ENCODE assay signal across 18 cellular contexts in genomic region chr5:123094919-123095693, GRCh38. TPM values are rescaled to one million over a fixed set of nuclear protein-coding genes. Genes with fewer than 3 reads are reported as not detected.
A peak's percentile ranks its signal among the peaks of the same experiment; 100 is the strongest.
DNase-seq lines count a peak whose midpoint lies in the region; ATAC-seq, FAIRE-seq and TF ChIP-seq lines count a peak whose summit lies in the region.
"Had no signal": no experiment of that assay in that cellular context is flagged by ENCODE, and none has a peak within 500 bp of the region (broad histone marks: within the 10 kb centered on the region; RNA-seq: fewer than 3 reads in every experiment).

No MANE protein-coding gene starts in this region.

- peaks cover 1 to 44% of the 10 kb centered on the region in 2 experiments; a peak in 4 of 5 replicates for H3K27me3 ChIP-seq in HepG2 (ENCODE audit: control insufficient read depth in 1 of 2, insufficient read depth in 2 of 2, low read length in 2 of 2)
- peaks cover 19 to 69% of the 10 kb centered on the region in 2 donors for H3K27me3 ChIP-seq in right lobe of liver
- no peaks in the 10 kb centered on the region for H3K27me3 ChIP-seq in aorta (ENCODE audit: control insufficient read depth in 1 of 2, insufficient read depth in 2 of 2, low read length in 1 of 2)

- no peaks in the 10 kb centered on the region for H3K9me3 Mint-ChIP-seq in nephron
- peaks cover 0 to 22% (median 5%) of the 10 kb centered on the region in 7 donors for H3K9me3 Mint-ChIP-seq in CD14-positive monocyte
- H3K9me3 Mint-ChIP-seq: activated CD4-positive, alpha-beta memory T cell treated with anti-CD3 and anti-CD28 coated beads, Interleukin-2, amount 10 ng/mL, durations not matched to agents 7 days and 5 days; T-helper 1 cell treated with Interleukin-12 subunit alpha and Interleukin-12 subunit beta and Interleukin-4 antibody, amounts not matched to agents 30 μg/mL and 1 μg/mL, for 36 hours had no signal

- no peak overlapping the region for H3K4me3 ChIP-seq in HepG2 (replicated peaks in 1 of 3; ENCODE audit: insufficient read depth in 1 of 3, low read depth in 2 of 3, low read length in 3 of 3)
- no peak overlapping the region for H3K4me3 ChIP-seq in right lobe of liver
- peak overlapping the region; percentile 90 for H3K4me3 ChIP-seq in fibroblast of the aortic adventitia (ENCODE audit: low read depth, low read length)
- H3K4me3 ChIP-seq in aorta (ENCODE audit: low read length in 2 of 2): peak overlapping the region; percentile 79 to 98

- H3K9ac ChIP-seq in HepG2 (ENCODE audit: insufficient read depth, low read depth, low read length): no peak overlapping the region

- H3K79me2 ChIP-seq in HepG2 (ENCODE audit: insufficient read depth, low read length): no peaks in the 10 kb centered on the region

- H4K20me1 ChIP-seq in HepG2 (ENCODE audit: insufficient read depth, low read length): 0 out of 2 replicates have a peak, but pooled peaks cover 2% of the 10 kb centered on the region

- ATAC-seq in HepG2 (peak; percentile 60), right lobe of liver (no peak), aorta (ENCODE audit: low FRiP score) (peak; percentile 69)
- ATAC-seq: naive thymus-derived CD4-positive, alpha-beta T cell had no signal

- no TSS peak for BruUV-seq in HepG2 (replicated peaks; lab: Mats Ljungman, UMichigan)

- H3K4me1 ChIP-seq in HepG2 (ENCODE audit: insufficient read depth, low read length): no peaks in the 10 kb centered on the region
- peaks cover 0 to 22% (median 0%) of the 10 kb centered on the region in 4 donors for H3K4me1 ChIP-seq in right lobe of liver
- H3K4me1 ChIP-seq in aorta (ENCODE audit: control insufficient read depth in 1 of 2, insufficient read depth in 2 of 2, low read length in 2 of 2): no peaks in the 10 kb centered on the region

- no peak overlapping the region for H3K27ac Mint-ChIP-seq in nephron
- H3K27ac Mint-ChIP-seq in CD14-positive monocyte: no peak overlapping the region
- H3K27ac Mint-ChIP-seq: activated CD4-positive, alpha-beta memory T cell treated with anti-CD3 and anti-CD28 coated beads, Interleukin-2, amount 10 ng/mL, durations not matched to agents 7 days and 5 days; naive thymus-derived CD4-positive, alpha-beta T cell; T-helper 1 cell treated with Interleukin-12 subunit alpha and Interleukin-12 subunit beta and Interleukin-4 antibody, amounts not matched to agents 30 μg/mL and 1 μg/mL, for 36 hours had no signal

- in situ Hi-C loops in HepG2 (cut with HindIII; ENCODE audit: extremely low pct_ligation_motif_present, low pct_unique_long_range_greater_than_20kb): no loop called here

- POLR2A ChIA-PET in HepG2 (lab: Yijun Ruan, JAX): no interaction called here

- no peak for FAIRE-seq in HepG2 (lab: Jason Lieb, UNC)
- FAIRE-seq: bronchial epithelial cell, H54 had no signal

- H3K4me1 Mint-ChIP-seq in nephron: peaks cover 30% of the 10 kb centered on the region
- peaks cover 9% of the 10 kb centered on the region for H3K4me1 Mint-ChIP-seq in CD14-positive monocyte

- TF ChIP-seq EP300 in HepG2 (IDR thresholded peaks at IDR 0.05; ENCODE audit: low read depth in 2 of 2, low read length in 2 of 2): no peak
- no peak for TF ChIP-seq EP300 in HepG2 (CRISPR knock-in tag; IDR thresholded peaks at IDR 0.05; ENCODE audit: borderline replicate concordance)

- no peak for DNase-seq in HepG2 (ENCODE audit: low spot score)
- no peak for DNase-seq in right lobe of liver
- peak; percentile 73 for DNase-seq in fibroblast of the aortic adventitia (ENCODE audit: low read depth)
- DNase-seq in aorta: peak; percentile 75 to 93
- DNase-seq in T-helper 9 cell: no peak
- no peak for DNase-seq in CD14-positive monocyte (ENCODE audit: low spot score)
- no peak for DNase-seq in NCI-H1048 (lab: John Stamatoyannopoulos, UW)
- DNase-seq: activated CD4-positive, alpha-beta memory T cell treated with anti-CD3 and anti-CD28 coated beads, Interleukin-2, amount 10 ng/mL, durations not matched to agents 7 days and 5 days; activated gamma-delta T cell; erythroblast; naive thymus-derived CD4-positive, alpha-beta T cell; NCI-H1092 treated with DMSO at 0.1 percent for 48 hours; NCI-H510A treated with DMSO at 0.1 percent for 48 hours; Peyer's patch had no signal

- no peak overlapping the region for H3K4me2 ChIP-seq in HepG2 (ENCODE audit: low read depth, low read length)

- H3K36me3 Mint-ChIP-seq in nephron (ENCODE audit: low read depth): peaks cover 6% of the 10 kb centered on the region
- H3K36me3 Mint-ChIP-seq in CD14-positive monocyte: peaks cover 0 to 5% of the 10 kb centered on the region in 2 donors

- no peaks in the 10 kb centered on the region for H3K36me3 ChIP-seq in HepG2 (replicated peaks in 1 of 2; ENCODE audit: control insufficient read depth in 1 of 2, insufficient read depth in 2 of 2, low read length in 2 of 2)
- H3K36me3 ChIP-seq in right lobe of liver: no peaks in the 10 kb centered on the region
- H3K36me3 ChIP-seq in aorta (ENCODE audit: control insufficient read depth in 1 of 2, insufficient read depth in 2 of 2, low read length in 1 of 2): no peaks in the 10 kb centered on the region
- H3K36me3 ChIP-seq: Peyer's patch had no signal

- TF ChIP-seq POLR2A in HepG2 (IDR thresholded peaks at IDR 0.05; ENCODE audit: insufficient read depth in 1 of 2, low read depth in 2 of 2, low read length in 2 of 2): no peak
- TF ChIP-seq POLR2A in right lobe of liver (IDR thresholded peaks at IDR 0.05): no peak

- H3K4me3 Mint-ChIP-seq in nephron (peak overlapping the region; percentile 57 to 76 (median 76)), CD14-positive monocyte (peak overlapping the region in 1 of 2 donors; percentile 69)
- H3K4me3 Mint-ChIP-seq: activated CD4-positive, alpha-beta memory T cell treated with anti-CD3 and anti-CD28 coated beads, Interleukin-2, amount 10 ng/mL, durations not matched to agents 7 days and 5 days; T-helper 1 cell treated with Interleukin-12 subunit alpha and Interleukin-12 subunit beta and Interleukin-4 antibody, amounts not matched to agents 30 μg/mL and 1 μg/mL, for 36 hours had no signal

- CTCF ChIA-PET in HepG2 (lab: Yijun Ruan, JAX; ENCODE audit: low intra/inter-chr PET ratio, low total read pairs): no interaction called here

- no peak for TF ChIP-seq RAD21 in HepG2 (CRISPR knock-in tag; IDR thresholded peaks at IDR 0.05)

- H2AFZ ChIP-seq in HepG2 (ENCODE audit: low read length): no peak overlapping the region

- 59% methylated on average over 14 of the region's 63 CpGs for WGBS in HepG2 (ENCODE audit: low lambda C conversion rate)
- WGBS in right lobe of liver (ENCODE audit: insufficient coverage, low coverage, low lambda C conversion rate, missing lambda C conversion rate): 5% methylated on average over 11 of the region's 63 CpGs
- 1% methylated on average over 44 to 63 of the region's 63 CpGs for WGBS in aorta, 2 donors

- H3K27ac ChIP-seq in HepG2 (ENCODE audit: extremely low read length, insufficient read depth, low read length) (no peak overlapping the region), right lobe of liver (no peak overlapping the region), aorta (ENCODE audit: low read depth in 1 of 2, low read length in 2 of 2) (peak overlapping the region; percentile 88 to 93)
- H3K27ac ChIP-seq: Peyer's patch had no signal

- TF ChIP-seq CTCF in HepG2 (CRISPR knock-in tag; IDR thresholded peaks at IDR 0.05): peak; percentile 20; the same call in 1 of the 2 replicates
- TF ChIP-seq CTCF in right lobe of liver (IDR thresholded peaks at IDR 0.05): peak in 1 of 4 donors; percentile 7
- peak; percentile 42 for TF ChIP-seq CTCF in fibroblast of the aortic adventitia (IDR thresholded peaks at IDR 0.05; ENCODE audit: insufficient read depth, low read length)
- TF ChIP-seq CTCF in nephron (IDR thresholded peaks at IDR 0.05; ENCODE audit: unreplicated experiment in 3 of 3): peak in 2 of 3 experiments; percentile 26 to 43
- TF ChIP-seq CTCF in CD14-positive monocyte (IDR thresholded peaks at IDR 0.05): no peak

- intact Hi-C loops in HepG2 (cut with micrococcal nuclease; ENCODE audit: unreplicated experiment): loop anchor here (5.0 kb wide), 1 partner anchor 578 kb away; no protein-coding TSS in a partner anchor
- intact Hi-C loops in right lobe of liver (cut with DNase I): no loop called here
- intact Hi-C loops in aorta (cut with DNase I): loop anchor here (2.0 to 5.0 kb wide), 7 partner anchors 42 to 267 kb away; no protein-coding TSS in a partner anchor
- intact Hi-C loops in CD14-positive monocyte (cut with micrococcal nuclease): no loop called here

- H3K27me3 Mint-ChIP-seq in nephron (ENCODE audit: low read depth) (peaks cover 99% of the 10 kb centered on the region), CD14-positive monocyte (ENCODE audit: low read depth in 3 of 3) (peaks cover 84 to 99% (median 92%) of the 10 kb centered on the region in 3 donors)

- H3K9me3 ChIP-seq in HepG2 (ENCODE audit: low read length): no peaks in the 10 kb centered on the region
- no peaks in the 10 kb centered on the region for H3K9me3 ChIP-seq in right lobe of liver
- no peaks in the 10 kb centered on the region for H3K9me3 ChIP-seq in aorta (ENCODE audit: control insufficient read depth, low read length)
- H3K9me3 ChIP-seq: Peyer's patch had no signal

RNA-seq across cellular contexts. Expression of gene PRDM6, which starts 6.1 kb away (rescaled TPM):
- 0.02 and 0.10 TPM in 2 replicates for total RNA-seq in HepG2 (2016; rRNA removed; fragmentation: Illumina TruSeq; extraction: Trizol)
- total RNA-seq in HepG2 (2016; cell fraction: cytosol; rRNA removed; fragmentation: Illumina TruSeq; extraction: Trizol; ENCODE audit: low read depth): 0.09 TPM in 1 of 2 replicates, not detected in the other
- total RNA-seq in HepG2 (2016; cell fraction: insoluble cytoplasmic fraction; rRNA removed; fragmentation: Illumina TruSeq; extraction: Trizol): 0.19 and 0.26 TPM in 2 replicates
- 0.12 TPM in 1 of 2 replicates, not detected in the other for total RNA-seq in HepG2 (2016; cell fraction: membrane; rRNA removed; fragmentation: Illumina TruSeq; extraction: Trizol)
- total RNA-seq in HepG2 (2016; cell fraction: nucleus; rRNA removed; fragmentation: Illumina TruSeq; extraction: Trizol): 0.13 and 0.19 TPM in 2 replicates
- polyA plus RNA-seq in HepG2 (2011; rRNA removed): 0.30 and 0.74 TPM in 2 replicates
- 0.09 and 0.17 TPM in 2 replicates for polyA plus RNA-seq in HepG2 (2011; cell fraction: cytosol; rRNA removed)
- 1.6 and 2.0 TPM in 2 replicates for polyA plus RNA-seq in HepG2 (2011; cell fraction: nucleus; rRNA removed)
- polyA plus RNA-seq in HepG2 (2012): 0.38 and 0.61 TPM in 2 replicates
- polyA plus RNA-seq in HepG2 (2016; cell fraction: cytosol; fragmentation: Illumina TruSeq; extraction: Trizol; ENCODE audit: low read depth): not detected in 2 replicates
- 0.13 TPM in 1 of 2 replicates, not detected in the other for polyA plus RNA-seq in HepG2 (2016; cell fraction: insoluble cytoplasmic fraction; fragmentation: Illumina TruSeq; extraction: Trizol; ENCODE audit: low read depth)
- polyA plus RNA-seq in HepG2 (2016; cell fraction: membrane; fragmentation: Illumina TruSeq; extraction: Trizol; ENCODE audit: low read depth): not detected in 2 replicates
- 0.29 and 1.7 TPM in 2 replicates for polyA plus RNA-seq in HepG2 (2016; cell fraction: nucleus; fragmentation: Illumina TruSeq; extraction: Trizol; ENCODE audit: insufficient read depth, low read depth)
- 0.08 and 0.47 TPM in 2 replicates for polyA minus RNA-seq in HepG2 (2011; rRNA and poly(A)+ RNA removed; ENCODE audit: low replicate concordance)
- polyA minus RNA-seq in HepG2 (2011; cell fraction: cytosol; rRNA and poly(A)+ RNA removed): not detected in 2 replicates
- polyA minus RNA-seq in HepG2 (2011; cell fraction: nucleus; rRNA and poly(A)+ RNA removed): 0.37 and 0.39 TPM in 2 replicates
- under 1 TPM in 5 of 6 experiments, not detected in 1; 0.20 to 0.64 (median 0.31) TPM for total RNA-seq in right lobe of liver
- total RNA-seq in fibroblast of the aortic adventitia (ENCODE audit: low replicate concordance): 1.4 and 7.8 TPM in 2 replicates
- total RNA-seq in aorta: 10 to 100 TPM; 26.8 to 40.5 TPM
- polyA plus RNA-seq in aorta: 10 to 100 TPM in 1 of 2 donors, 1 to 10 TPM in 1; 7.4 to 30.6 TPM
- polyA plus RNA-seq in CD14-positive monocyte: not detected
- total RNA-seq: activated CD4-positive, alpha-beta memory T cell treated with anti-CD3 and anti-CD28 coated beads, Interleukin-2, amount 10 ng/mL, durations not matched to agents 7 days and 5 days; bronchial epithelial cell; naive thymus-derived CD4-positive, alpha-beta T cell had no signal
- polyA plus RNA-seq: naive thymus-derived CD4-positive, alpha-beta T cell had no signal

RNA-seq across cellular contexts. Expression of gene PPIC, which starts 58.6 kb away (rescaled TPM):
- total RNA-seq in HepG2 (2016; rRNA removed; fragmentation: Illumina TruSeq; extraction: Trizol) (9.9 and 17.2 TPM in 2 replicates), right lobe of liver (10 to 100 TPM in 5 of 6 experiments, 1 to 10 TPM in 1; 9.7 to 21.7 (median 16.9) TPM), fibroblast of the aortic adventitia (ENCODE audit: low replicate concordance) (53.5 and 57.2 TPM in 2 replicates), aorta (10 to 100 TPM; 52.5 to 71.1 TPM)
- 3.5 and 5.4 TPM in 2 replicates for total RNA-seq in HepG2 (2016; cell fraction: cytosol; rRNA removed; fragmentation: Illumina TruSeq; extraction: Trizol; ENCODE audit: low read depth)
- 11.5 and 18.9 TPM in 2 replicates for total RNA-seq in HepG2 (2016; cell fraction: insoluble cytoplasmic fraction; rRNA removed; fragmentation: Illumina TruSeq; extraction: Trizol)
- total RNA-seq in HepG2 (2016; cell fraction: membrane; rRNA removed; fragmentation: Illumina TruSeq; extraction: Trizol): 6.8 and 8.3 TPM in 2 replicates
- 17.3 and 18.0 TPM in 2 replicates for total RNA-seq in HepG2 (2016; cell fraction: nucleus; rRNA removed; fragmentation: Illumina TruSeq; extraction: Trizol)
- polyA plus RNA-seq in HepG2 (2011; rRNA removed) (5.1 and 6.2 TPM in 2 replicates), aorta (10 to 100 TPM; 59.9 to 71.7 TPM), CD14-positive monocyte (not detected)
- polyA plus RNA-seq in HepG2 (2011; cell fraction: cytosol; rRNA removed): 5.1 and 6.5 TPM in 2 replicates
- 3.0 and 3.7 TPM in 2 replicates for polyA plus RNA-seq in HepG2 (2011; cell fraction: nucleus; rRNA removed)
- polyA plus RNA-seq in HepG2 (2012): 2.9 and 6.8 TPM in 2 replicates
- polyA plus RNA-seq in HepG2 (2016; cell fraction: cytosol; fragmentation: Illumina TruSeq; extraction: Trizol; ENCODE audit: low read depth): 5.5 and 6.1 TPM in 2 replicates
- 15.8 and 17.1 TPM in 2 replicates for polyA plus RNA-seq in HepG2 (2016; cell fraction: insoluble cytoplasmic fraction; fragmentation: Illumina TruSeq; extraction: Trizol; ENCODE audit: low read depth)
- 8.5 and 8.7 TPM in 2 replicates for polyA plus RNA-seq in HepG2 (2016; cell fraction: membrane; fragmentation: Illumina TruSeq; extraction: Trizol; ENCODE audit: low read depth)
- polyA plus RNA-seq in HepG2 (2016; cell fraction: nucleus; fragmentation: Illumina TruSeq; extraction: Trizol; ENCODE audit: insufficient read depth, low read depth): 38.3 and 40.5 TPM in 2 replicates
- 10.9 and 34.0 TPM in 2 replicates for polyA minus RNA-seq in HepG2 (2011; rRNA and poly(A)+ RNA removed; ENCODE audit: low replicate concordance)
- polyA minus RNA-seq in HepG2 (2011; cell fraction: cytosol; rRNA and poly(A)+ RNA removed): 3.0 and 3.1 TPM in 2 replicates
- 3.3 and 4.0 TPM in 2 replicates for polyA minus RNA-seq in HepG2 (2011; cell fraction: nucleus; rRNA and poly(A)+ RNA removed)
- total RNA-seq: activated CD4-positive, alpha-beta memory T cell treated with anti-CD3 and anti-CD28 coated beads, Interleukin-2, amount 10 ng/mL, durations not matched to agents 7 days and 5 days; naive thymus-derived CD4-positive, alpha-beta T cell had no signal
- polyA plus RNA-seq: naive thymus-derived CD4-positive, alpha-beta T cell had no signal

Comparison
In these comparisons a context has a peak if more than half of its experiments do, and no peak if none do; other contexts are left out.
1. ATAC-seq: peak in HepG2 (single experiment) and aorta (single experiment); none in right lobe of liver (0 of 4).
2. intact Hi-C loops: an anchor here in HepG2 (5.0 kb wide) and aorta (2.0 to 5.0 kb wide); none called in right lobe of liver and CD14-positive monocyte.
3. DNase-seq: peak in fibroblast of the aortic adventitia (single experiment) and aorta (2 of 2); none in HepG2 (single experiment), right lobe of liver (0 of 3), T-helper 9 cell (single experiment), CD14-positive monocyte (single experiment) and NCI-H1048 (single experiment).
4. H3K27ac ChIP-seq: peak in aorta (2 of 2); none in HepG2 (single experiment) and right lobe of liver (0 of 3).
5. H3K4me3 ChIP-seq: peak in fibroblast of the aortic adventitia (single experiment) and aorta (2 of 2); none in HepG2 (0 of 3) and right lobe of liver (0 of 3).